8 cellular contexts compared by ENCODE assay signal in genomic region chr12:113424915-113425823, GRCh38. TPM values are rescaled to one million over a fixed set of nuclear protein-coding genes. Genes with fewer than 3 reads are reported as not detected.
DNase-seq lines count a peak whose midpoint lies in the region; ATAC-seq, FAIRE-seq and TF ChIP-seq lines count a peak whose summit lies in the region.

No MANE protein-coding gene starts in this region.

- DNase-seq in AG09309 (ENCODE audit: low read depth), result no peak
- peak; percentile 40 for DNase-seq in GM19239 (ENCODE audit: insufficient read length, low spot score)
- peak in 2 of 3 donors; percentile 73 to 77 for DNase-seq in Peyer's patch
- peak; percentile 68 for DNase-seq in activated naive CD4-positive, alpha-beta T cell treated with anti-CD3 and anti-CD28 coated beads, Interleukin-2, amount 10 ng/mL, durations not matched to agents 7 days and 5 days
- DNase-seq in Right ventricle myocardium superior, result peak; percentile 72
- DNase-seq in prostate gland (ENCODE audit: low spot score), result no peak

- peaks cover 51% of the 10 kb centered on the region for H3K27me3 Mint-ChIP-seq in activated naive CD4-positive, alpha-beta T cell treated with anti-CD3 and anti-CD28 coated beads, Interleukin-2, amount 10 ng/mL, durations not matched to agents 7 days and 5 days

- TF ChIP-seq POLR2A in Peyer's patch (IDR thresholded peaks at IDR 0.05) (no peak), prostate gland (IDR thresholded peaks at IDR 0.05) (no peak)

- no peak overlapping the region for H3K4me3 Mint-ChIP-seq in activated naive CD4-positive, alpha-beta T cell treated with anti-CD3 and anti-CD28 coated beads, Interleukin-2, amount 10 ng/mL, durations not matched to agents 7 days and 5 days

- H3K27me3 ChIP-seq in Peyer's patch (no peaks in the 10 kb centered on the region), prostate gland (replicated peaks; ENCODE audit: insufficient read depth) (no peaks in the 10 kb centered on the region)

- H3K36me3 ChIP-seq in Peyer's patch (no peaks in the 10 kb centered on the region), prostate gland (no peaks in the 10 kb centered on the region)

- H3K27ac ChIP-seq in Peyer's patch (no peak overlapping the region), prostate gland (no peak overlapping the region)

- no peaks in the 10 kb centered on the region for H3K9me3 Mint-ChIP-seq in activated naive CD4-positive, alpha-beta T cell treated with anti-CD3 and anti-CD28 coated beads, Interleukin-2, amount 10 ng/mL, durations not matched to agents 7 days and 5 days

- ATAC-seq in Right ventricle myocardium superior (ENCODE audit: poor library complexity) (peak; percentile 53), GM21423 (IDR thresholded peaks at IDR 0.05; ENCODE audit: unreplicated experiment) (no peak), GM18517 (IDR thresholded peaks at IDR 0.05; ENCODE audit: unreplicated experiment) (no peak)

- H3K4me1 Mint-ChIP-seq in activated naive CD4-positive, alpha-beta T cell treated with anti-CD3 and anti-CD28 coated beads, Interleukin-2, amount 10 ng/mL, durations not matched to agents 7 days and 5 days, result peaks cover 7% of the 10 kb centered on the region

- FAIRE-seq in GM19239 (lab: Jason Lieb, UNC), result peak; percentile 69

- 69% methylated on average over 20 of the region's 20 CpGs for WGBS in prostate gland

- intact Hi-C loops in Right ventricle myocardium superior (cut with DNase I) (loop anchor here (5.0 to 10.0 kb wide), 2 partner anchors 113 to 240 kb away; partner anchors contain the start of genes DDX54 and RITA1), prostate gland (cut with DNase I) (loop anchor here (10.0 kb wide), 2 partner anchors 110 to 230 kb away; no protein-coding TSS in a partner anchor)

- H3K4me1 ChIP-seq in Peyer's patch, result peaks cover 0 to 17% (median 2%) of the 10 kb centered on the region in 4 donors
- no peaks in the 10 kb centered on the region for H3K4me1 ChIP-seq in prostate gland (replicated peaks)

- no peaks in the 10 kb centered on the region for H3K36me3 Mint-ChIP-seq in activated naive CD4-positive, alpha-beta T cell treated with anti-CD3 and anti-CD28 coated beads, Interleukin-2, amount 10 ng/mL, durations not matched to agents 7 days and 5 days

- no peaks in the 10 kb centered on the region for H3K9me3 ChIP-seq in Peyer's patch
- no peaks in the 10 kb centered on the region for H3K9me3 ChIP-seq in prostate gland

- H3K4me3 ChIP-seq in AG09309 (ENCODE audit: control insufficient read depth, low read depth, low read length) (no peak overlapping the region), Peyer's patch (no peak overlapping the region), prostate gland (no peak overlapping the region)

- TF ChIP-seq CTCF in AG09309 (IDR thresholded peaks at IDR 0.05; ENCODE audit: control insufficient read depth, insufficient read depth, low read depth, low read length, missing control alignments) (peak; percentile 92), Peyer's patch (IDR thresholded peaks at IDR 0.05) (peak; percentile 39 to 76 (median 70)), prostate gland (IDR thresholded peaks at IDR 0.05) (peak; percentile 54 to 77 (median 64))

- H3K27ac Mint-ChIP-seq in activated naive CD4-positive, alpha-beta T cell treated with anti-CD3 and anti-CD28 coated beads, Interleukin-2, amount 10 ng/mL, durations not matched to agents 7 days and 5 days, result no peak overlapping the region

- CTCF ChIA-PET in activated naive CD4-positive, alpha-beta T cell treated with anti-CD3 and anti-CD28 coated beads, Interleukin-2, amount 10 ng/mL, durations not matched to agents 7 days and 5 days (lab: Charles Lee), result interaction anchor here (0.5 to 1.8 kb wide), 30 partner anchors 11 to 280 kb away, joined by 3 to 7 read pairs (median 3); partner anchors contain the start of genes DDX54, RITA1, SLC8B1 and TPCN1

RNA-seq across cellular contexts. Expression of gene SDSL, which starts 3.0 kb away (rescaled TPM):
- total RNA-seq in Peyer's patch (10 to 100 TPM in 3 of 4 donors, 1 to 10 TPM in 1; 7.5 to 21.5 (median 11.4) TPM), Right ventricle myocardium superior (6.3 TPM), prostate gland (1 to 10 TPM; 6.2 to 8.5 TPM)

RNA-seq across cellular contexts. Expression of gene SDS, which starts 21.5 kb away (rescaled TPM):
- total RNA-seq in Peyer's patch, result not detected
- not detected for total RNA-seq in Right ventricle myocardium superior
- total RNA-seq in prostate gland, result under 1 TPM; 0.50 to 0.80 TPM

RNA-seq across cellular contexts. Expression of gene LHX5, which starts 46.5 kb away (rescaled TPM):
- total RNA-seq in Peyer's patch (not detected), Right ventricle myocardium superior (not detected), prostate gland (not detected)

Comparison
In these comparisons a context has a peak if more than half of its experiments do, and no peak if none do; other contexts are left out.
1. DNase-seq: peak in GM19239 (single experiment), Peyer's patch (2 of 3), activated naive CD4-positive, alpha-beta T cell treated with anti-CD3 and anti-CD28 coated beads, Interleukin-2, amount 10 ng/mL, durations not matched to agents 7 days and 5 days (single experiment) and Right ventricle myocardium superior (single experiment); none in AG09309 (single experiment) and prostate gland (single experiment).
2. Peak in every context shown above with its lines, with median percentiles within 50 percentile points of each other: CTCF ChIP-seq.